9 cellular contexts compared by ENCODE assay signal in genomic region chr1:110412576-110412975, GRCh38. TPM values are rescaled to one million over a fixed set of nuclear protein-coding genes. Genes with fewer than 3 reads are reported as not detected.
DNase-seq lines count a peak whose midpoint lies in the region; ATAC-seq and TF ChIP-seq lines count a peak whose summit lies in the region.
"Had no signal": no experiment of that assay in that cellular context is flagged by ENCODE, and none has a peak within 500 bp of the region (broad histone marks: within the 10 kb centered on the region; RNA-seq: fewer than 3 reads in every experiment).

No MANE protein-coding gene starts in this region.

- H3K79me2 ChIP-seq in Loucy (ENCODE audit: insufficient read depth, low read length) (peaks cover 11% of the 10 kb centered on the region; the same call in 1 of the 2 replicates), SU-DHL-6 (ENCODE audit: insufficient read depth, low read length) (no peaks in the 10 kb centered on the region)

- H3F3A ChIP-seq in Loucy (ENCODE audit: low read depth) (no peaks in the 10 kb centered on the region), SU-DHL-6 (ENCODE audit: insufficient read depth) (no peaks in the 10 kb centered on the region)

- ATAC-seq in left ventricle myocardium superior = peak; percentile 62
- no peak for ATAC-seq in HG03097 (IDR thresholded peaks at IDR 0.05; ENCODE audit: low FRiP score, unreplicated experiment)

- H3K36me3 ChIP-seq in Loucy (ENCODE audit: insufficient read depth, low read length) (no peaks in the 10 kb centered on the region), SU-DHL-6 (ENCODE audit: low read length) (no peaks in the 10 kb centered on the region), adipocyte (ENCODE audit: control insufficient read depth, insufficient read depth, low read length, severe bottlenecking) (no peaks in the 10 kb centered on the region)
- H3K36me3 ChIP-seq: BLaER1 treated with 17β-estradiol and CSF1 and Interleukin-3, amounts not matched to agents 10 nM and 100 nM had no signal

- no peak overlapping the region for H3K27ac ChIP-seq in SU-DHL-6 (ENCODE audit: low read depth, low read length)
- H3K27ac ChIP-seq: BLaER1 treated with 17β-estradiol and CSF1 and Interleukin-3, amounts not matched to agents 10 nM and 100 nM had no signal

- no peak overlapping the region for H3K4me2 ChIP-seq in Loucy (ENCODE audit: low read depth, low read length, poor library complexity, severe bottlenecking)
- H3K4me2 ChIP-seq in SU-DHL-6 (ENCODE audit: low read depth, low read length, poor library complexity, severe bottlenecking) = no peak overlapping the region
- H3K4me2 ChIP-seq: BLaER1 treated with 17β-estradiol and CSF1 and Interleukin-3, amounts not matched to agents 10 nM and 100 nM had no signal

- H3K27me3 ChIP-seq in Loucy (ENCODE audit: insufficient read depth, low read length, poor library complexity, severe bottlenecking) (no peaks in the 10 kb centered on the region), SU-DHL-6 (ENCODE audit: low read length) (no peaks in the 10 kb centered on the region), adipocyte (replicated peaks; ENCODE audit: control insufficient read depth, insufficient read depth, low read length) (no peaks in the 10 kb centered on the region)
- H3K27me3 ChIP-seq: BLaER1 treated with 17β-estradiol and CSF1 and Interleukin-3, amounts not matched to agents 10 nM and 100 nM had no signal

- H3K9me3 ChIP-seq in Loucy (ENCODE audit: insufficient read depth, low read depth, low read length) (no peaks in the 10 kb centered on the region), SU-DHL-6 (ENCODE audit: insufficient read depth, low read length) (no peaks in the 10 kb centered on the region), adipocyte (ENCODE audit: control insufficient read depth, low read length) (no peaks in the 10 kb centered on the region)
- H3K9me3 ChIP-seq: BLaER1 treated with 17β-estradiol and CSF1 and Interleukin-3, amounts not matched to agents 10 nM and 100 nM had no signal

- no peaks in the 10 kb centered on the region for H4K20me1 ChIP-seq in Loucy (ENCODE audit: insufficient read depth, low read length, poor library complexity, severe bottlenecking)
- no peaks in the 10 kb centered on the region for H4K20me1 ChIP-seq in SU-DHL-6 (ENCODE audit: low read depth, low read length)

- TF ChIP-seq CTCF in Loucy (conservative IDR thresholded peaks at IDR 0.05; ENCODE audit: low read length) (peak; percentile 89), SU-DHL-6 (IDR thresholded peaks at IDR 0.05; ENCODE audit: insufficient read depth, low read length, poor library complexity, severe bottlenecking) (peak; percentile 91), retinal pigment epithelial cell (conservative IDR thresholded peaks at IDR 0.05; ENCODE audit: low read depth, low read length) (peak; percentile 91)

- no peak overlapping the region for H2AFZ ChIP-seq in Loucy (ENCODE audit: low read length)
- H2AFZ ChIP-seq in SU-DHL-6 (ENCODE audit: low read depth, low read length, severe bottlenecking) = no peak overlapping the region

- H3K4me3 ChIP-seq in Loucy (ENCODE audit: low read length, poor library complexity, severe bottlenecking) = no peak overlapping the region
- no peak overlapping the region for H3K4me3 ChIP-seq in SU-DHL-6 (ENCODE audit: insufficient read depth, low read length, poor library complexity, severe bottlenecking)
- H3K4me3 ChIP-seq in adipocyte (ENCODE audit: low read length) = no peak overlapping the region
- H3K4me3 ChIP-seq in retinal pigment epithelial cell (ENCODE audit: low read length) = no peak overlapping the region
- H3K4me3 ChIP-seq: BLaER1 treated with 17β-estradiol and CSF1 and Interleukin-3, amounts not matched to agents 10 nM and 100 nM had no signal

- H3K4me1 ChIP-seq in Loucy (ENCODE audit: insufficient read depth, low read length, poor library complexity, severe bottlenecking) (peaks cover 14% of the 10 kb centered on the region), adipocyte (ENCODE audit: control insufficient read depth, insufficient read depth, low read length) (peaks cover 23% of the 10 kb centered on the region)

- intact Hi-C loops in left ventricle myocardium superior (cut with micrococcal nuclease) = loop anchor here (5.0 kb wide), 1 partner anchor 50 kb away; no protein-coding TSS in a partner anchor

- peak; percentile 10 to 66 (median 39) for DNase-seq in NCI-H1417 (lab: John Stamatoyannopoulos, UW)
- DNase-seq in NCI-H1417 treated with DMSO at 0.1 percent for 48 hours (lab: John Stamatoyannopoulos, UW) = no peak
- peak; percentile 87 for DNase-seq in adipocyte (ENCODE audit: low read depth)
- DNase-seq in left ventricle myocardium superior = peak; percentile 74
- DNase-seq in retinal pigment epithelial cell (ENCODE audit: low read depth) = no peak

- no peaks in the 10 kb centered on the region for H3K9me2 ChIP-seq in Loucy (replicated peaks; ENCODE audit: low read depth, low read length)
- no peaks in the 10 kb centered on the region for H3K9me2 ChIP-seq in SU-DHL-6 (replicated peaks; ENCODE audit: insufficient read depth, low read length)

- H3K9ac ChIP-seq in Loucy (ENCODE audit: low read depth, low read length, poor library complexity, severe bottlenecking) (no peak overlapping the region), SU-DHL-6 (ENCODE audit: low read length) (no peak overlapping the region), adipocyte (ENCODE audit: low read length) (peak overlapping the region; percentile 20)
- H3K9ac ChIP-seq: BLaER1 treated with 17β-estradiol and CSF1 and Interleukin-3, amounts not matched to agents 10 nM and 100 nM had no signal

RNA-seq across cellular contexts. Expression of gene LAMTOR5, which starts 5.1 kb away (rescaled TPM):
- total RNA-seq in left ventricle myocardium superior = 265 TPM

RNA-seq across cellular contexts. Expression of gene SLC16A4, which starts 21.8 kb away (rescaled TPM):
- total RNA-seq in left ventricle myocardium superior = 2.1 TPM

RNA-seq across cellular contexts. Expression of gene PROK1, which starts 38.4 kb away (rescaled TPM):
- total RNA-seq in left ventricle myocardium superior = not detected

Comparison
In these comparisons a context has a peak if more than half of its experiments do, and no peak if none do; other contexts are left out.
1. DNase-seq: peak in NCI-H1417 (3 of 3), adipocyte (single experiment) and left ventricle myocardium superior (single experiment); none in NCI-H1417 treated with DMSO at 0.1 percent for 48 hours (single experiment) and retinal pigment epithelial cell (single experiment).
2. Peak in every context shown above with its lines, with median percentiles within 50 percentile points of each other: CTCF ChIP-seq.